In genomic region chr10:101043356-101043707, GRCh38 we compare ENCODE assay signal across 8 cellular contexts. TPM values are rescaled to one million over a fixed set of nuclear protein-coding genes. Genes with fewer than 3 reads are reported as not detected.
DNase-seq lines count a peak whose midpoint lies in the region; ATAC-seq, FAIRE-seq and TF ChIP-seq lines count a peak whose summit lies in the region.

No MANE protein-coding gene starts in this region.

- peaks cover 22% of the 10 kb centered on the region for H3K27me3 Mint-ChIP-seq in activated naive CD4-positive, alpha-beta T cell treated with anti-CD3 and anti-CD28 coated beads for 36 hours (ENCODE audit: low read depth)
- peaks cover 38% of the 10 kb centered on the region for H3K27me3 Mint-ChIP-seq in activated CD8-positive, alpha-beta T cell treated with anti-CD3 and anti-CD28 coated beads, Interleukin-2, amount 10 ng/mL, durations not matched to agents 7 days and 5 days (ENCODE audit: low read depth)

- H3K9me1 ChIP-seq in keratinocyte (ENCODE audit: control insufficient read depth, extremely low read depth, insufficient read depth, low read length), result no peaks in the 10 kb centered on the region

- H3K9me3 ChIP-seq in keratinocyte (ENCODE audit: control insufficient read depth, low read depth, low read length), result no peaks in the 10 kb centered on the region
- no peaks in the 10 kb centered on the region for H3K9me3 ChIP-seq in tibial artery

- intact Hi-C loops in activated naive CD4-positive, alpha-beta T cell treated with anti-CD3 and anti-CD28 coated beads for 36 hours (cut with micrococcal nuclease), result loop anchor here (5.0 kb wide), 1 partner anchor 174 kb away; no protein-coding TSS in a partner anchor
- intact Hi-C loops in tibial artery (cut with DNase I; ENCODE audit: low total_unique reads), result no loop called here

- H3K4me3 ChIP-seq in keratinocyte (ENCODE audit: control insufficient read depth in 2 of 3, extremely low read depth in 1 of 3, insufficient read depth in 2 of 3, low read depth in 1 of 3, low read length in 3 of 3) (peak overlapping the region; percentile 40 to 70 (median 63)), tibial artery (peak overlapping the region; percentile 49 to 58)

- no peaks in the 10 kb centered on the region for H4K20me1 ChIP-seq in keratinocyte (ENCODE audit: control insufficient read depth, extremely low read depth, insufficient read depth, low read length)

- H3K9ac ChIP-seq in keratinocyte (ENCODE audit: control insufficient read depth, extremely low read depth, insufficient read depth, low read length), result peak overlapping the region; percentile 85

- DNase-seq in activated naive CD4-positive, alpha-beta T cell treated with anti-CD3 and anti-CD28 coated beads for 36 hours, result no peak
- no peak for DNase-seq in activated naive CD4-positive, alpha-beta T cell treated with Interleukin-2 at 50 U/mL for 16 hours
- no peak for DNase-seq in activated CD8-positive, alpha-beta T cell treated with anti-CD3 and anti-CD28 coated beads, Interleukin-2, amount 10 ng/mL, durations not matched to agents 7 days and 5 days
- DNase-seq in keratinocyte (ENCODE audit: low read depth, low spot score) (no peak), tibial artery (no peak)
- DNase-seq in stimulated activated CD4-positive, alpha-beta T cell treated with anti-CD3 and anti-CD28 coated beads, Interleukin-4, amount 100 ng/mL, for 4 hours, result no peak
- no peak for DNase-seq in activated CD8-positive, alpha-beta memory T cell treated with anti-CD3 and anti-CD28 coated beads, Interleukin-2, amount 50 U/mL, for 48 hours

- peaks cover 23% of the 10 kb centered on the region for H3K4me1 Mint-ChIP-seq in activated naive CD4-positive, alpha-beta T cell treated with anti-CD3 and anti-CD28 coated beads for 36 hours (ENCODE audit: low read depth)
- peaks cover 32% of the 10 kb centered on the region for H3K4me1 Mint-ChIP-seq in activated CD8-positive, alpha-beta T cell treated with anti-CD3 and anti-CD28 coated beads, Interleukin-2, amount 10 ng/mL, durations not matched to agents 7 days and 5 days (ENCODE audit: low read depth)

- peaks cover 13% of the 10 kb centered on the region for H3K4me1 ChIP-seq in keratinocyte (ENCODE audit: control insufficient read depth, extremely low read depth, insufficient read depth, low read length)
- H3K4me1 ChIP-seq in tibial artery, result peaks cover 0 to 36% (median 17%) of the 10 kb centered on the region in 4 donors

- TF ChIP-seq CTCF in keratinocyte (optimal IDR thresholded peaks at IDR 0.05 in 1 of 3, IDR thresholded peaks at IDR 0.05 in 1 of 3, conservative IDR thresholded peaks at IDR 0.05 in 1 of 3; ENCODE audit: extremely low read depth in 1 of 3, insufficient read depth in 2 of 3, low read length in 3 of 3) (no peak), tibial artery (IDR thresholded peaks at IDR 0.05) (no peak)

- H3K27ac Mint-ChIP-seq in activated naive CD4-positive, alpha-beta T cell treated with anti-CD3 and anti-CD28 coated beads for 36 hours, result no peak overlapping the region
- peak overlapping the region; percentile 66 for H3K27ac Mint-ChIP-seq in activated CD8-positive, alpha-beta T cell treated with anti-CD3 and anti-CD28 coated beads, Interleukin-2, amount 10 ng/mL, durations not matched to agents 7 days and 5 days

- ATAC-seq in activated CD8-positive, alpha-beta T cell treated with anti-CD3 and anti-CD28 coated beads, Interleukin-2, amount 10 ng/mL, durations not matched to agents 7 days and 5 days, result no peak
- no peak for ATAC-seq in GM19452 (IDR thresholded peaks at IDR 0.05; ENCODE audit: unreplicated experiment)

- no peaks in the 10 kb centered on the region for H3K9me3 Mint-ChIP-seq in activated naive CD4-positive, alpha-beta T cell treated with anti-CD3 and anti-CD28 coated beads for 36 hours
- H3K9me3 Mint-ChIP-seq in activated CD8-positive, alpha-beta T cell treated with anti-CD3 and anti-CD28 coated beads, Interleukin-2, amount 10 ng/mL, durations not matched to agents 7 days and 5 days (ENCODE audit: insufficient read depth), result no peaks in the 10 kb centered on the region

- FAIRE-seq in keratinocyte (lab: Jason Lieb, UNC), result no peak

- dilution Hi-C loops in keratinocyte (cut with MboI; ENCODE audit: extremely low pct_ligation_motif_present, low sequenced_read_pairs), result no loop called here

- POLR2A ChIA-PET in activated CD8-positive, alpha-beta T cell treated with anti-CD3 and anti-CD28 coated beads, Interleukin-2, amount 10 ng/mL, durations not matched to agents 7 days and 5 days (lab: Charles Lee), result interaction anchor here (0.7 to 2.2 kb wide), 5 partner anchors 9 to 19 kb away, joined by 3 to 12 read pairs (median 6); partner anchors contain the start of gene KAZALD1

- H3K36me3 ChIP-seq in keratinocyte (ENCODE audit: control insufficient read depth in 2 of 2, extremely low read depth in 1 of 2, insufficient read depth in 2 of 2, low read length in 2 of 2), result peaks cover 0 to 15% of the 10 kb centered on the region in 2 experiments
- peaks cover 7 to 19% (median 17%) of the 10 kb centered on the region in 3 donors for H3K36me3 ChIP-seq in tibial artery

- H3K79me2 ChIP-seq in keratinocyte (ENCODE audit: control insufficient read depth, insufficient read depth, low read length), result no peaks in the 10 kb centered on the region

- CTCF ChIA-PET in activated naive CD4-positive, alpha-beta T cell treated with anti-CD3 and anti-CD28 coated beads for 36 hours (lab: Charles Lee), result interaction anchor here (0.5 to 16.3 kb wide), 12 partner anchors 9 to 138 kb away, joined by 3 to 326 read pairs (median 13); partner anchors contain the start of genes KAZALD1, PDZD7 and SFXN3
- CTCF ChIA-PET in activated CD8-positive, alpha-beta T cell treated with anti-CD3 and anti-CD28 coated beads, Interleukin-2, amount 10 ng/mL, durations not matched to agents 7 days and 5 days (lab: Charles Lee), result interaction anchor here (0.7 to 7.7 kb wide), 16 partner anchors 8 to 98 kb away, joined by 3 to 235 read pairs (median 6); partner anchors contain the start of genes KAZALD1, LZTS2, MRPL43 and PDZD7

- H3K4me3 Mint-ChIP-seq in activated naive CD4-positive, alpha-beta T cell treated with anti-CD3 and anti-CD28 coated beads for 36 hours, result peak overlapping the region; percentile 91
- peak overlapping the region; percentile 91 for H3K4me3 Mint-ChIP-seq in activated CD8-positive, alpha-beta T cell treated with anti-CD3 and anti-CD28 coated beads, Interleukin-2, amount 10 ng/mL, durations not matched to agents 7 days and 5 days

- H3K27me3 ChIP-seq in keratinocyte (ENCODE audit: control insufficient read depth, extremely low read depth, insufficient read depth, low read length), result peaks cover 16% of the 10 kb centered on the region
- H3K27me3 ChIP-seq in tibial artery, result peaks cover 0 to 19% of the 10 kb centered on the region in 2 donors

- peak overlapping the region; percentile 86 for H3K4me2 ChIP-seq in keratinocyte (ENCODE audit: control insufficient read depth, extremely low read depth, insufficient read depth, low read depth, low read length)

- H3K27ac ChIP-seq in keratinocyte (ENCODE audit: control insufficient read depth, insufficient read depth, low read length) (peak overlapping the region; percentile 88), tibial artery (peak overlapping the region; percentile 78 to 90)

- H3K36me3 Mint-ChIP-seq in activated naive CD4-positive, alpha-beta T cell treated with anti-CD3 and anti-CD28 coated beads for 36 hours (ENCODE audit: low read depth), result peaks cover 2% of the 10 kb centered on the region
- H3K36me3 Mint-ChIP-seq in activated CD8-positive, alpha-beta T cell treated with anti-CD3 and anti-CD28 coated beads, Interleukin-2, amount 10 ng/mL, durations not matched to agents 7 days and 5 days (ENCODE audit: low read depth), result peaks cover 4% of the 10 kb centered on the region

- H2AFZ ChIP-seq in keratinocyte (ENCODE audit: control insufficient read depth, low read length), result peak overlapping the region; percentile 67

RNA-seq across cellular contexts. Expression of gene SFXN3, which starts 12.3 kb away (rescaled TPM):
- total RNA-seq in activated naive CD4-positive, alpha-beta T cell treated with anti-CD3 and anti-CD28 coated beads for 36 hours, result 10 to 100 TPM; 15.7 to 17.1 TPM
- total RNA-seq in activated CD8-positive, alpha-beta T cell treated with anti-CD3 and anti-CD28 coated beads, Interleukin-2, amount 10 ng/mL, durations not matched to agents 7 days and 5 days, result 10 to 100 TPM; 24.7 to 24.8 TPM
- 77.0 to 102 TPM (median 78.7 TPM) in 3 replicates for polyA plus RNA-seq in keratinocyte
- 16.3 TPM for polyA plus RNA-seq in keratinocyte (2011; ENCODE audit: low read depth)
- 46.8 and 54.3 TPM in 2 replicates for polyA plus RNA-seq in keratinocyte (2011; cell fraction: cytosol; rRNA removed)
- 223 and 238 TPM in 2 replicates for polyA plus RNA-seq in keratinocyte (2011; cell fraction: nucleus; rRNA removed)
- 29.7 and 42.9 TPM in 2 replicates for polyA plus RNA-seq in keratinocyte (2012; ENCODE audit: low replicate concordance)
- 101 to 143 TPM (median 111 TPM) in 3 replicates for polyA minus RNA-seq in keratinocyte
- 110 TPM for polyA minus RNA-seq in keratinocyte (2011; cell fraction: cytosol; rRNA and poly(A)+ RNA removed)
- 45.5 and 69.4 TPM in 2 replicates for polyA minus RNA-seq in keratinocyte (2011; cell fraction: nucleus; rRNA and poly(A)+ RNA removed)

RNA-seq across cellular contexts. Expression of gene PDZD7, which starts 12.4 kb away (rescaled TPM):
- under 1 TPM; 0.37 to 0.62 TPM for total RNA-seq in activated naive CD4-positive, alpha-beta T cell treated with anti-CD3 and anti-CD28 coated beads for 36 hours
- under 1 TPM; 0.47 to 0.50 TPM for total RNA-seq in activated CD8-positive, alpha-beta T cell treated with anti-CD3 and anti-CD28 coated beads, Interleukin-2, amount 10 ng/mL, durations not matched to agents 7 days and 5 days
- 0.31 to 0.54 TPM (median 0.54 TPM) in 3 replicates for polyA plus RNA-seq in keratinocyte
- 0.10 TPM for polyA plus RNA-seq in keratinocyte (2011; ENCODE audit: low read depth)
- polyA plus RNA-seq in keratinocyte (2011; cell fraction: cytosol; rRNA removed), result 0.15 and 0.34 TPM in 2 replicates
- polyA plus RNA-seq in keratinocyte (2011; cell fraction: nucleus; rRNA removed), result 1.1 and 1.2 TPM in 2 replicates
- polyA plus RNA-seq in keratinocyte (2012; ENCODE audit: low replicate concordance), result 0.34 and 1.0 TPM in 2 replicates
- 0.20 to 0.40 TPM in 2 of 3 replicates, not detected in the other for polyA minus RNA-seq in keratinocyte
- not detected for polyA minus RNA-seq in keratinocyte (2011; cell fraction: cytosol; rRNA and poly(A)+ RNA removed)
- polyA minus RNA-seq in keratinocyte (2011; cell fraction: nucleus; rRNA and poly(A)+ RNA removed), result 0.11 and 0.78 TPM in 2 replicates

RNA-seq across cellular contexts. Expression of gene KAZALD1, which starts 18.5 kb away (rescaled TPM):
- under 1 TPM; 0.52 to 0.62 TPM for total RNA-seq in activated naive CD4-positive, alpha-beta T cell treated with anti-CD3 and anti-CD28 coated beads for 36 hours
- under 1 TPM in 1 of 2 experiments, not detected in 1; 0.18 TPM for total RNA-seq in activated CD8-positive, alpha-beta T cell treated with anti-CD3 and anti-CD28 coated beads, Interleukin-2, amount 10 ng/mL, durations not matched to agents 7 days and 5 days
- polyA plus RNA-seq in keratinocyte, result 0.08 to 0.18 TPM (median 0.18 TPM) in 3 replicates
- polyA plus RNA-seq in keratinocyte (2011; ENCODE audit: low read depth), result 0.40 TPM
- 0.06 and 0.07 TPM in 2 replicates for polyA plus RNA-seq in keratinocyte (2011; cell fraction: cytosol; rRNA removed)
- 0.11 TPM in 1 of 2 replicates, not detected in the other for polyA plus RNA-seq in keratinocyte (2011; cell fraction: nucleus; rRNA removed)
- polyA plus RNA-seq in keratinocyte (2012; ENCODE audit: low replicate concordance), result 0.18 and 0.72 TPM in 2 replicates
- 0.36 to 0.38 TPM in 2 of 3 replicates, not detected in the other for polyA minus RNA-seq in keratinocyte
- polyA minus RNA-seq in keratinocyte (2011; cell fraction: cytosol; rRNA and poly(A)+ RNA removed), result 0.96 TPM
- polyA minus RNA-seq in keratinocyte (2011; cell fraction: nucleus; rRNA and poly(A)+ RNA removed), result not detected in 2 replicates

RNA-seq across cellular contexts. Expression of gene LZTS2, which starts 43.7 kb away (rescaled TPM):
- 1 to 10 TPM; 8.3 to 8.9 TPM for total RNA-seq in activated naive CD4-positive, alpha-beta T cell treated with anti-CD3 and anti-CD28 coated beads for 36 hours
- total RNA-seq in activated CD8-positive, alpha-beta T cell treated with anti-CD3 and anti-CD28 coated beads, Interleukin-2, amount 10 ng/mL, durations not matched to agents 7 days and 5 days, result 10 to 100 TPM; 11.6 to 13.8 TPM
- 18.1 to 36.7 TPM (median 18.6 TPM) in 3 replicates for polyA plus RNA-seq in keratinocyte
- polyA plus RNA-seq in keratinocyte (2011; ENCODE audit: low read depth), result 12.2 TPM
- 20.5 and 45.3 TPM in 2 replicates for polyA plus RNA-seq in keratinocyte (2011; cell fraction: cytosol; rRNA removed)
- polyA plus RNA-seq in keratinocyte (2011; cell fraction: nucleus; rRNA removed), result 64.4 and 90.2 TPM in 2 replicates
- polyA plus RNA-seq in keratinocyte (2012; ENCODE audit: low replicate concordance), result 26.0 and 29.4 TPM in 2 replicates
- 19.3 to 30.7 TPM (median 27.6 TPM) in 3 replicates for polyA minus RNA-seq in keratinocyte
- polyA minus RNA-seq in keratinocyte (2011; cell fraction: cytosol; rRNA and poly(A)+ RNA removed), result 48.3 TPM
- polyA minus RNA-seq in keratinocyte (2011; cell fraction: nucleus; rRNA and poly(A)+ RNA removed), result 34.0 and 40.1 TPM in 2 replicates

RNA-seq across cellular contexts. Expression of gene TWNK, which starts 56.0 kb away (rescaled TPM):
- total RNA-seq in activated naive CD4-positive, alpha-beta T cell treated with anti-CD3 and anti-CD28 coated beads for 36 hours, result 10 to 100 TPM; 10.4 to 11.4 TPM
- total RNA-seq in activated CD8-positive, alpha-beta T cell treated with anti-CD3 and anti-CD28 coated beads, Interleukin-2, amount 10 ng/mL, durations not matched to agents 7 days and 5 days, result 10 to 100 TPM; 11.8 to 13.3 TPM
- polyA plus RNA-seq in keratinocyte, result 10.1 to 16.9 TPM (median 12.9 TPM) in 3 replicates
- 14.5 TPM for polyA plus RNA-seq in keratinocyte (2011; ENCODE audit: low read depth)
- polyA plus RNA-seq in keratinocyte (2011; cell fraction: cytosol; rRNA removed), result 9.7 and 10.5 TPM in 2 replicates
- 16.0 and 17.1 TPM in 2 replicates for polyA plus RNA-seq in keratinocyte (2011; cell fraction: nucleus; rRNA removed)
- 11.5 and 17.0 TPM in 2 replicates for polyA plus RNA-seq in keratinocyte (2012; ENCODE audit: low replicate concordance)
- polyA minus RNA-seq in keratinocyte, result 10.7 to 18.9 TPM (median 17.8 TPM) in 3 replicates
- 11.9 TPM for polyA minus RNA-seq in keratinocyte (2011; cell fraction: cytosol; rRNA and poly(A)+ RNA removed)
- 6.3 and 9.1 TPM in 2 replicates for polyA minus RNA-seq in keratinocyte (2011; cell fraction: nucleus; rRNA and poly(A)+ RNA removed)
